ENCODE assay signal across 12 cellular contexts in genomic region chr5:56686337-56687198, GRCh38.
DNase-seq lines count a peak whose midpoint lies in the region; ATAC-seq lines count a peak whose summit lies in the region.
"Had no signal": no experiment of that assay in that cellular context is flagged by ENCODE, and none has a peak within 500 bp of the region (broad histone marks: within the 10 kb centered on the region; RNA-seq: fewer than 3 reads in every experiment).

No MANE protein-coding gene starts in this region.

- H3K4me3 Mint-ChIP-seq in memory B cell, result peak overlapping the region; percentile 48
- H3K4me3 Mint-ChIP-seq: activated T-cell treated with anti-CD3 and anti-CD28 coated beads, Interleukin-2, amount 50 U/mL, for 4 hours had no signal

- H3K9me3 Mint-ChIP-seq in memory B cell, result peaks cover 3% of the 10 kb centered on the region
- H3K9me3 Mint-ChIP-seq: activated T-cell treated with anti-CD3 and anti-CD28 coated beads, Interleukin-2, amount 50 U/mL, for 4 hours had no signal

- peaks cover 5% of the 10 kb centered on the region for H3K36me3 Mint-ChIP-seq in memory B cell

- no peaks in the 10 kb centered on the region for H3K27me3 Mint-ChIP-seq in memory B cell

- H3K27ac Mint-ChIP-seq in memory B cell, result peak overlapping the region; percentile 89

- intact Hi-C loops in left ventricle myocardium superior (cut with micrococcal nuclease), result no loop called here

- DNase-seq in memory B cell (ENCODE audit: low spot score in 2 of 2) (peak; percentile 37), left ventricle myocardium superior (no peak), DMS79 (lab: John Stamatoyannopoulos, UW) (no peak), NCI-H345 treated with DMSO at 0.1 percent for 48 hours (lab: John Stamatoyannopoulos, UW; ENCODE audit: unreplicated experiment) (no peak), SHP77 (lab: John Stamatoyannopoulos, UW) (no peak)
- DNase-seq: activated T-cell treated with anti-CD3 and anti-CD28 coated beads, Interleukin-2, amount 50 U/mL, for 4 hours; left cardiac atrium; sigmoid colon; stomach had no signal

- ATAC-seq in GM18520 (IDR thresholded peaks at IDR 0.05; ENCODE audit: unreplicated experiment), result peak; percentile 52
- peak; percentile 48 for ATAC-seq in GM21737 (IDR thresholded peaks at IDR 0.05; ENCODE audit: unreplicated experiment)
- peak; percentile 59 for ATAC-seq in HG03575 (IDR thresholded peaks at IDR 0.05; ENCODE audit: extremely low read depth, insufficient number of reproducible peaks, low FRiP score, unreplicated experiment)
- ATAC-seq in memory B cell (ENCODE audit: low read depth), result peak; percentile 76
- ATAC-seq in left ventricle myocardium superior, result no peak
- ATAC-seq: left cardiac atrium had no signal

- peaks cover 57% of the 10 kb centered on the region for H3K4me1 Mint-ChIP-seq in memory B cell

Comparison
In these comparisons a context has a peak if more than half of its experiments do, and no peak if none do; other contexts are left out.
1. DNase-seq: peak in memory B cell (2 of 2); none in left ventricle myocardium superior (single experiment), DMS79 (single experiment), NCI-H345 treated with DMSO at 0.1 percent for 48 hours (single experiment) and SHP77 (0 of 2).